11 cellular contexts compared by ENCODE assay signal in the genomic region with DNA sequence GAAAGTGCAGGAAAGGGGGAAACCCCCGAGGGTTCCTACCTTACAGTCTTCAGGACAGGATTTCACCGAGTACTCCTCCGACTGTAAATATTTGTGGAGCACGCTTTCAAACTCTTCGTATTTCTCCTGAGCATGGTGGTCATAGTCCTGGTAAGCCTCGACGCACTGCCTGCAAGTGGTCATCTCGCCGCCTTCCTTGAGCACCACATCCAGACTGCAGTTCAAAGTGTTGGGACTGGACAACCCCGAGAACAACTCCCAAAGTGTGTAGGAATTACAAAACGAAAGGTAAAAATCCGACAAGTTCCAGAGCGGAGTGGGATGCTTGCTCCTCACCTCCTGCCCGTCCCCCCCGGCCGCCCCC.
DNase-seq lines count a peak whose midpoint lies in the region; ATAC-seq and TF ChIP-seq lines count a peak whose summit lies in the region.
"Had no signal": no experiment of that assay in that cellular context is flagged by ENCODE, and none has a peak within 500 bp of the region (broad histone marks: within the 10 kb centered on the region; RNA-seq: fewer than 3 reads in every experiment).

No MANE protein-coding gene starts in this region.

- H3K9me3 ChIP-seq in HUES64 (ENCODE audit: insufficient read depth, low read depth, low read length): no peaks in the 10 kb centered on the region
- no peaks in the 10 kb centered on the region for H3K9me3 ChIP-seq in naive thymus-derived CD4-positive, alpha-beta T cell (ENCODE audit: control insufficient read depth in 2 of 3, low read length in 3 of 3)
- H3K9me3 ChIP-seq: transverse colon had no signal

- CTCF ChIA-PET in naive thymus-derived CD4-positive, alpha-beta T cell (lab: Charles Lee): no interaction called here

- no peaks in the 10 kb centered on the region for H3K36me3 ChIP-seq in HUES64 (ENCODE audit: insufficient read depth, low read length)
- no peaks in the 10 kb centered on the region for H3K36me3 ChIP-seq in naive thymus-derived CD4-positive, alpha-beta T cell (ENCODE audit: control insufficient read depth in 2 of 3, insufficient read depth in 3 of 3, low read length in 3 of 3)
- H3K36me3 ChIP-seq: transverse colon had no signal

- H3K9ac ChIP-seq in HUES64 (ENCODE audit: low read depth, low read length): peak overlapping the region; percentile 35; the same call in 1 of the 2 replicates

- H3K4me1 Mint-ChIP-seq in chondrocyte (ENCODE audit: low read depth): peaks cover 29% of the 10 kb centered on the region
- H3K4me1 Mint-ChIP-seq in naive thymus-derived CD4-positive, alpha-beta T cell: peaks cover 0 to 24% (median 15%) of the 10 kb centered on the region in 7 donors

- H3K27me3 ChIP-seq in HUES64 (ENCODE audit: insufficient read depth, low read length): peaks cover 56% of the 10 kb centered on the region
- peaks cover 0 to 10% of the 10 kb centered on the region in 2 donors for H3K27me3 ChIP-seq in naive thymus-derived CD4-positive, alpha-beta T cell (ENCODE audit: control insufficient read depth in 2 of 2, insufficient read depth in 2 of 2, low read length in 2 of 2)

- no peak for ATAC-seq in naive thymus-derived CD4-positive, alpha-beta T cell
- no peak for ATAC-seq in HG03175 (IDR thresholded peaks at IDR 0.05; ENCODE audit: unreplicated experiment)

- H3K27ac ChIP-seq in HUES64 (ENCODE audit: low read depth, low read length): no peak overlapping the region
- H3K27ac ChIP-seq in naive thymus-derived CD4-positive, alpha-beta T cell (ENCODE audit: low read depth, low read length): no peak overlapping the region
- H3K27ac ChIP-seq: transverse colon had no signal

- peak overlapping the region; percentile 81 for H3K4me3 Mint-ChIP-seq in chondrocyte (ENCODE audit: unreplicated experiment)
- peak overlapping the region in 6 of 10 donors; percentile 24 to 72 (median 56) for H3K4me3 Mint-ChIP-seq in naive thymus-derived CD4-positive, alpha-beta T cell
- H3K4me3 Mint-ChIP-seq: activated naive CD4-positive, alpha-beta T cell treated with anti-CD3 and anti-CD28 coated beads, Interleukin-2, amount 10 ng/mL, durations not matched to agents 7 days and 5 days had no signal

- no peaks in the 10 kb centered on the region for H3K9me3 Mint-ChIP-seq in chondrocyte (ENCODE audit: low read depth)
- peaks cover 2 to 28% (median 12%) of the 10 kb centered on the region in 11 donors for H3K9me3 Mint-ChIP-seq in naive thymus-derived CD4-positive, alpha-beta T cell
- H3K9me3 Mint-ChIP-seq: activated naive CD4-positive, alpha-beta T cell treated with anti-CD3 and anti-CD28 coated beads, Interleukin-2, amount 10 ng/mL, durations not matched to agents 7 days and 5 days had no signal

- peaks cover 6% of the 10 kb centered on the region; the same call in 1 of the 2 replicates for H3K4me1 ChIP-seq in HUES64 (ENCODE audit: insufficient read depth, low read length)
- H3K4me1 ChIP-seq in naive thymus-derived CD4-positive, alpha-beta T cell (ENCODE audit: control insufficient read depth in 2 of 2, insufficient read depth in 2 of 2, low read length in 2 of 2): no peaks in the 10 kb centered on the region

- WGBS in HUES64: 11% methylated on average over 16 of the region's 16 CpGs

- POLR2A ChIA-PET in naive thymus-derived CD4-positive, alpha-beta T cell (lab: Charles Lee): no interaction called here

- H3K4me3 ChIP-seq in HUES64 (ENCODE audit: low read length): peak overlapping the region; percentile 63
- H3K4me3 ChIP-seq in naive thymus-derived CD4-positive, alpha-beta T cell (ENCODE audit: low read length): no peak overlapping the region

- no peak for TF ChIP-seq CTCF in chondrocyte (IDR thresholded peaks at IDR 0.05)

- H3K27me3 Mint-ChIP-seq in chondrocyte (ENCODE audit: low read depth): peaks cover 27% of the 10 kb centered on the region
- peaks cover 37 to 59% (median 44%) of the 10 kb centered on the region in 5 donors for H3K27me3 Mint-ChIP-seq in naive thymus-derived CD4-positive, alpha-beta T cell

- intact Hi-C loops in naive thymus-derived CD4-positive, alpha-beta T cell (cut with micrococcal nuclease): no loop called here

- no peaks in the 10 kb centered on the region for H3K36me3 Mint-ChIP-seq in chondrocyte (ENCODE audit: low read depth)
- H3K36me3 Mint-ChIP-seq in naive thymus-derived CD4-positive, alpha-beta T cell: peaks cover 0 to 13% (median 0%) of the 10 kb centered on the region in 5 donors
- H3K36me3 Mint-ChIP-seq: activated naive CD4-positive, alpha-beta T cell treated with anti-CD3 and anti-CD28 coated beads, Interleukin-2, amount 10 ng/mL, durations not matched to agents 7 days and 5 days had no signal

- in situ Hi-C loops in ACHN (cut with HindIII; ENCODE audit: low pct_ligation_motif_present, low pct_unique_long_range_greater_than_20kb, low sequenced_read_pairs): no loop called here

- peak; percentile 45 for DNase-seq in ACHN
- DNase-seq in chondrocyte (ENCODE audit: low spot score): no peak
- DNase-seq in naive thymus-derived CD4-positive, alpha-beta T cell: no peak
- no peak for DNase-seq in Kasumi-1 (lab: John Stamatoyannopoulos, UW)
- DNase-seq in medulla oblongata (ENCODE audit: extremely low spot score): no peak
- no peak for DNase-seq in GOT3 (lab: John Stamatoyannopoulos, UW)
- DNase-seq: activated naive CD4-positive, alpha-beta T cell treated with anti-CD3 and anti-CD28 coated beads, Interleukin-2, amount 10 ng/mL, durations not matched to agents 7 days and 5 days; NCI-H2029; transverse colon had no signal

- H3K27ac Mint-ChIP-seq in chondrocyte (ENCODE audit: unreplicated experiment): no peak overlapping the region
- H3K27ac Mint-ChIP-seq in naive thymus-derived CD4-positive, alpha-beta T cell: no peak overlapping the region
- H3K27ac Mint-ChIP-seq: activated naive CD4-positive, alpha-beta T cell treated with anti-CD3 and anti-CD28 coated beads, Interleukin-2, amount 10 ng/mL, durations not matched to agents 7 days and 5 days had no signal
